In genomic region chr19:2089727-2090053, GRCh38 we compare ENCODE assay signal across 8 cellular contexts. TPM values are rescaled to one million over a fixed set of nuclear protein-coding genes. Genes with fewer than 3 reads are reported as not detected.
DNase-seq lines count a peak whose midpoint lies in the region; ATAC-seq and TF ChIP-seq lines count a peak whose summit lies in the region.

No MANE protein-coding gene starts in this region.

- H3K27me3 ChIP-seq in breast epithelium (no peaks in the 10 kb centered on the region), prostate gland (replicated peaks; ENCODE audit: insufficient read depth) (no peaks in the 10 kb centered on the region)

- H3K9me3 ChIP-seq in breast epithelium (no peaks in the 10 kb centered on the region), prostate gland (no peaks in the 10 kb centered on the region)

- WGBS in prostate gland = 25% methylated on average over 2 of the region's 2 CpGs

- H3K36me3 ChIP-seq in breast epithelium = no peaks in the 10 kb centered on the region
- no peaks in the 10 kb centered on the region for H3K36me3 ChIP-seq in prostate gland

- TF ChIP-seq CTCF in breast epithelium (IDR thresholded peaks at IDR 0.05) (no peak), prostate gland (IDR thresholded peaks at IDR 0.05) (no peak)

- H3K27ac ChIP-seq in breast epithelium (peak overlapping the region; percentile 59 to 72), prostate gland (peak overlapping the region; percentile 56 to 96)

- H3K4me1 ChIP-seq in breast epithelium (peaks cover 0 to 21% of the 10 kb centered on the region in 2 donors), prostate gland (replicated peaks) (peaks cover 29% of the 10 kb centered on the region)

- TF ChIP-seq POLR2A in breast epithelium (IDR thresholded peaks at IDR 0.05) = no peak
- TF ChIP-seq POLR2A in prostate gland (IDR thresholded peaks at IDR 0.05) = no peak

- DNase-seq in ELR (ENCODE audit: low read depth) = peak; percentile 17
- no peak for DNase-seq in breast epithelium (ENCODE audit: low spot score in 2 of 2)
- DNase-seq in prostate gland (ENCODE audit: low spot score) = no peak
- DNase-seq in NCI-H2171 (lab: John Stamatoyannopoulos, UW) = no peak
- DNase-seq in NCI-H128 (lab: John Stamatoyannopoulos, UW; ENCODE audit: unreplicated experiment) = no peak
- DNase-seq in cerebellar cortex (ENCODE audit: low spot score) = no peak

- ATAC-seq in HG03342 (IDR thresholded peaks at IDR 0.05; ENCODE audit: unreplicated experiment) (peak; percentile 0), GM19023 (IDR thresholded peaks at IDR 0.05; ENCODE audit: unreplicated experiment) (no peak)

- peak overlapping the region in 1 of 3 donors; percentile 6 for H3K4me3 ChIP-seq in breast epithelium
- no peak overlapping the region for H3K4me3 ChIP-seq in prostate gland

- intact Hi-C loops in breast epithelium (cut with DNase I; ENCODE audit: low total_unique reads) = loop anchor here (10.0 kb wide), 1 partner anchor 185 kb away; the partner anchor contains the start of genes ADAT3 and SCAMP4
- intact Hi-C loops in prostate gland (cut with DNase I) = no loop called here

RNA-seq across cellular contexts. Expression of gene MOB3A, which starts 6.4 kb away (rescaled TPM):
- total RNA-seq in breast epithelium = 10 to 100 TPM; 18.3 to 45.8 (median 29.2) TPM
- total RNA-seq in prostate gland = 10 to 100 TPM; 40.1 to 43.5 TPM

RNA-seq across cellular contexts. Expression of gene IZUMO4, which starts 7.0 kb away (rescaled TPM):
- total RNA-seq in breast epithelium (10 to 100 TPM in 1 of 3 donors, 1 to 10 TPM in 2; 3.6 to 12.8 (median 3.7) TPM), prostate gland (10 to 100 TPM; 11.8 to 50.2 TPM)

RNA-seq across cellular contexts. Expression of gene MKNK2, which starts 38.6 kb away (rescaled TPM):
- total RNA-seq in breast epithelium (100 to 1,000 TPM in 1 of 3 donors, 10 to 100 TPM in 2; 94.7 to 170 (median 97.0) TPM), prostate gland (100 to 1,000 TPM; 141 to 189 TPM)
